In genomic region chr16:83826146-83826913, GRCh38 we compare ENCODE assay signal across 1 cellular context.
TF ChIP-seq lines count a peak whose summit lies in the region.

No MANE protein-coding gene starts in this region.

TF ChIP-seq in HepG2, 621 proteins besides CTCF, POLR2A, EP300 and RAD21 (continued from another document and continues in another):
- TF ChIP-seq XBP1 (CRISPR knock-in tag; IDR thresholded peaks at IDR 0.05) (no peak), MAX (IDR thresholded peaks at IDR 0.05) (no peak), ZNF138 (CRISPR knock-in tag; IDR thresholded peaks at IDR 0.05; ENCODE audit: low read depth) (no peak), ATF4 (CRISPR knock-in tag; IDR thresholded peaks at IDR 0.05) (no peak), MEIS2 (CRISPR knock-in tag; IDR thresholded peaks at IDR 0.05) (no peak), SRY (CRISPR knock-in tag; IDR thresholded peaks at IDR 0.05) (no peak), PAF1 (CRISPR knock-in tag; IDR thresholded peaks at IDR 0.05) (no peak), MEF2D (CRISPR knock-in tag; IDR thresholded peaks at IDR 0.05) (no peak), NR2F6 (IDR thresholded peaks at IDR 0.05) (no peak), NR2F6 (CRISPR knock-in tag; IDR thresholded peaks at IDR 0.05) (no peak), ATF1 (CRISPR knock-in tag; IDR thresholded peaks at IDR 0.05) (no peak), ZNF230 (CRISPR knock-in tag; IDR thresholded peaks at IDR 0.05) (no peak), MED13 (CRISPR knock-in tag; IDR thresholded peaks at IDR 0.05) (no peak), SMAD1 (CRISPR knock-in tag; IDR thresholded peaks at IDR 0.05; ENCODE audit: borderline replicate concordance, low read depth) (no peak), ZBTB33 (CRISPR knock-in tag; IDR thresholded peaks at IDR 0.05) (peak; percentile 15; the same call in 1 of the 2 replicates), ZNF609 (CRISPR knock-in tag; IDR thresholded peaks at IDR 0.05; ENCODE audit: borderline replicate concordance) (no peak), ZUFSP (CRISPR knock-in tag; IDR thresholded peaks at IDR 0.05; ENCODE audit: borderline replicate concordance) (no peak), ZNF598 (CRISPR knock-in tag; IDR thresholded peaks at IDR 0.05; ENCODE audit: borderline replicate concordance) (no peak), LCORL (IDR thresholded peaks at IDR 0.05) (no peak), LCORL (CRISPR knock-in tag; IDR thresholded peaks at IDR 0.05) (peak; percentile 68), BCL3 (CRISPR knock-in tag; IDR thresholded peaks at IDR 0.05) (no peak), IRF2 (CRISPR knock-in tag; IDR thresholded peaks at IDR 0.05) (no peak), FOXO1 (CRISPR knock-in tag; IDR thresholded peaks at IDR 0.05) (0 out of 2 replicates have a peak, but pooled peaks have one; percentile 9), TCF7L2 (IDR thresholded peaks at IDR 0.05; ENCODE audit: low read depth, low read length) (no peak), NR2F2 (IDR thresholded peaks at IDR 0.05; ENCODE audit: borderline replicate concordance, low read depth) (no peak; the same call in 1 of the 2 replicates), ZHX1 (CRISPR knock-in tag; IDR thresholded peaks at IDR 0.05; ENCODE audit: low read depth) (no peak), ZNF318 (CRISPR knock-in tag; IDR thresholded peaks at IDR 0.05) (no peak), ZNF44 (CRISPR knock-in tag; IDR thresholded peaks at IDR 0.05) (no peak), RFXANK (CRISPR knock-in tag; IDR thresholded peaks at IDR 0.05) (no peak), ZNF780A (CRISPR knock-in tag; IDR thresholded peaks at IDR 0.05) (no peak), ZFX (CRISPR knock-in tag; IDR thresholded peaks at IDR 0.05; ENCODE audit: low read depth) (peak; percentile 72), SIN3A (IDR thresholded peaks at IDR 0.05; ENCODE audit: borderline replicate concordance, low read depth, low read length) (no peak), RARA (CRISPR knock-in tag; IDR thresholded peaks at IDR 0.05) (no peak), KAT7 (CRISPR knock-in tag; IDR thresholded peaks at IDR 0.05; ENCODE audit: borderline replicate concordance) (no peak), ZSCAN12 (CRISPR knock-in tag; IDR thresholded peaks at IDR 0.05) (no peak), ZNF781 (CRISPR knock-in tag; IDR thresholded peaks at IDR 0.05; ENCODE audit: borderline replicate concordance, not compliant biosample characterization) (no peak), SALL1 (CRISPR knock-in tag; IDR thresholded peaks at IDR 0.05) (peak; percentile 44; the same call in 1 of the 2 replicates), SUZ12 (IDR thresholded peaks at IDR 0.05; ENCODE audit: low read depth, low read length) (no peak), ZNF225 (CRISPR knock-in tag; IDR thresholded peaks at IDR 0.05) (no peak)
